In genomic region chr2:45653125-45653524, GRCh38 we compare ENCODE assay signal across 9 cellular contexts. TPM values are rescaled to one million over a fixed set of nuclear protein-coding genes. Genes with fewer than 3 reads are reported as not detected.
A peak's percentile ranks its signal among the peaks of the same experiment; 100 is the strongest.
DNase-seq lines count a peak whose midpoint lies in the region; ATAC-seq and TF ChIP-seq lines count a peak whose summit lies in the region.
"Had no signal": no experiment of that assay in that cellular context is flagged by ENCODE, and none has a peak within 500 bp of the region (broad histone marks: within the 10 kb centered on the region; RNA-seq: fewer than 3 reads in every experiment).

No MANE protein-coding gene starts in this region.

- no peak for ATAC-seq in stimulated activated memory B cell treated with anti-CD40 and anti-IgM and Interleukin-4, amounts not matched to agents 10 μg/mL and 1 μg/mL and 100 μg/mL, for 72 hours

- TF ChIP-seq CTCF in glutamatergic neuron (IDR thresholded peaks at IDR 0.05; ENCODE audit: partially characterized antibody, unreplicated experiment): no peak

- peaks cover 29% of the 10 kb centered on the region for H3K27me3 Mint-ChIP-seq in T-helper 1 cell treated with Interleukin-12 subunit alpha and Interleukin-12 subunit beta and Interleukin-4 antibody, amounts not matched to agents 30 μg/mL and 1 μg/mL, for 36 hours (ENCODE audit: low read depth)
- peaks cover 3% of the 10 kb centered on the region for H3K27me3 Mint-ChIP-seq in activated CD4-positive, alpha-beta memory T cell treated with anti-CD3 and anti-CD28 coated beads, Interleukin-2, amount 10 ng/mL, durations not matched to agents 7 days and 5 days
- peaks cover 6% of the 10 kb centered on the region for H3K27me3 Mint-ChIP-seq in glutamatergic neuron (ENCODE audit: unreplicated experiment)
- H3K27me3 Mint-ChIP-seq in stimulated activated memory B cell treated with anti-CD40 and anti-IgM and Interleukin-4, amounts not matched to agents 10 μg/mL and 1 μg/mL and 100 μg/mL, for 72 hours: no peaks in the 10 kb centered on the region

- H3K4me1 Mint-ChIP-seq in T-helper 1 cell treated with Interleukin-12 subunit alpha and Interleukin-12 subunit beta and Interleukin-4 antibody, amounts not matched to agents 30 μg/mL and 1 μg/mL, for 36 hours (ENCODE audit: low read depth): peaks cover 27% of the 10 kb centered on the region
- peaks cover 29% of the 10 kb centered on the region for H3K4me1 Mint-ChIP-seq in activated CD4-positive, alpha-beta memory T cell treated with anti-CD3 and anti-CD28 coated beads, Interleukin-2, amount 10 ng/mL, durations not matched to agents 7 days and 5 days
- H3K4me1 Mint-ChIP-seq in glutamatergic neuron (ENCODE audit: low read depth, unreplicated experiment): peaks cover 19% of the 10 kb centered on the region
- H3K4me1 Mint-ChIP-seq in stimulated activated memory B cell treated with anti-CD40 and anti-IgM and Interleukin-4, amounts not matched to agents 10 μg/mL and 1 μg/mL and 100 μg/mL, for 72 hours: peaks cover 44% of the 10 kb centered on the region

- DNase-seq in T-helper 1 cell (no peak), glutamatergic neuron (no peak), 8988T (no peak), NCI-H526 treated with DMSO at 0.1 percent for 48 hours (lab: John Stamatoyannopoulos, UW) (no peak), Kasumi-1 (lab: John Stamatoyannopoulos, UW) (no peak)
- DNase-seq in activated CD4-positive, alpha-beta memory T cell treated with anti-CD3 and anti-CD28 coated beads, Interleukin-2, amount 10 ng/mL, durations not matched to agents 7 days and 5 days: no peak
- DNase-seq: NCI-H187 had no signal

- H3K36me3 Mint-ChIP-seq in T-helper 1 cell treated with Interleukin-12 subunit alpha and Interleukin-12 subunit beta and Interleukin-4 antibody, amounts not matched to agents 30 μg/mL and 1 μg/mL, for 36 hours (ENCODE audit: low read depth): peaks cover 8% of the 10 kb centered on the region
- H3K36me3 Mint-ChIP-seq in activated CD4-positive, alpha-beta memory T cell treated with anti-CD3 and anti-CD28 coated beads, Interleukin-2, amount 10 ng/mL, durations not matched to agents 7 days and 5 days (ENCODE audit: low read depth): peaks cover 13% of the 10 kb centered on the region
- no peaks in the 10 kb centered on the region for H3K36me3 Mint-ChIP-seq in glutamatergic neuron (ENCODE audit: unreplicated experiment)
- H3K36me3 Mint-ChIP-seq in stimulated activated memory B cell treated with anti-CD40 and anti-IgM and Interleukin-4, amounts not matched to agents 10 μg/mL and 1 μg/mL and 100 μg/mL, for 72 hours: no peaks in the 10 kb centered on the region

- peak overlapping the region; percentile 70 for H3K27ac Mint-ChIP-seq in T-helper 1 cell treated with Interleukin-12 subunit alpha and Interleukin-12 subunit beta and Interleukin-4 antibody, amounts not matched to agents 30 μg/mL and 1 μg/mL, for 36 hours
- H3K27ac Mint-ChIP-seq in activated CD4-positive, alpha-beta memory T cell treated with anti-CD3 and anti-CD28 coated beads, Interleukin-2, amount 10 ng/mL, durations not matched to agents 7 days and 5 days: no peak overlapping the region
- H3K27ac Mint-ChIP-seq in glutamatergic neuron (ENCODE audit: unreplicated experiment): peak overlapping the region; percentile 89
- no peak overlapping the region for H3K27ac Mint-ChIP-seq in stimulated activated memory B cell treated with anti-CD40 and anti-IgM and Interleukin-4, amounts not matched to agents 10 μg/mL and 1 μg/mL and 100 μg/mL, for 72 hours

- no peaks in the 10 kb centered on the region for H3K9me3 Mint-ChIP-seq in T-helper 1 cell treated with Interleukin-12 subunit alpha and Interleukin-12 subunit beta and Interleukin-4 antibody, amounts not matched to agents 30 μg/mL and 1 μg/mL, for 36 hours
- H3K9me3 Mint-ChIP-seq in activated CD4-positive, alpha-beta memory T cell treated with anti-CD3 and anti-CD28 coated beads, Interleukin-2, amount 10 ng/mL, durations not matched to agents 7 days and 5 days: no peaks in the 10 kb centered on the region
- peaks cover 15% of the 10 kb centered on the region for H3K9me3 Mint-ChIP-seq in glutamatergic neuron (ENCODE audit: unreplicated experiment)
- no peaks in the 10 kb centered on the region for H3K9me3 Mint-ChIP-seq in stimulated activated memory B cell treated with anti-CD40 and anti-IgM and Interleukin-4, amounts not matched to agents 10 μg/mL and 1 μg/mL and 100 μg/mL, for 72 hours

- POLR2A ChIA-PET in activated CD4-positive, alpha-beta memory T cell treated with anti-CD3 and anti-CD28 coated beads, Interleukin-2, amount 10 ng/mL, durations not matched to agents 7 days and 5 days (lab: Charles Lee): no interaction called here

- peak overlapping the region; percentile 80 for H3K4me3 Mint-ChIP-seq in T-helper 1 cell treated with Interleukin-12 subunit alpha and Interleukin-12 subunit beta and Interleukin-4 antibody, amounts not matched to agents 30 μg/mL and 1 μg/mL, for 36 hours
- H3K4me3 Mint-ChIP-seq in activated CD4-positive, alpha-beta memory T cell treated with anti-CD3 and anti-CD28 coated beads, Interleukin-2, amount 10 ng/mL, durations not matched to agents 7 days and 5 days: peak overlapping the region; percentile 74
- peak overlapping the region; percentile 98 for H3K4me3 Mint-ChIP-seq in glutamatergic neuron (ENCODE audit: unreplicated experiment)
- peak overlapping the region; percentile 82 for H3K4me3 Mint-ChIP-seq in stimulated activated memory B cell treated with anti-CD40 and anti-IgM and Interleukin-4, amounts not matched to agents 10 μg/mL and 1 μg/mL and 100 μg/mL, for 72 hours

- CTCF ChIA-PET in activated CD4-positive, alpha-beta memory T cell treated with anti-CD3 and anti-CD28 coated beads, Interleukin-2, amount 10 ng/mL, durations not matched to agents 7 days and 5 days (lab: Charles Lee): interaction anchor here (1.1 to 2.9 kb wide), 4 partner anchors 9 to 283 kb away, joined by 3 to 11 read pairs (median 4); no protein-coding TSS in a partner anchor

RNA-seq across cellular contexts. Expression of gene PRKCE, which starts 1.6 kb away (rescaled TPM):
- 10 to 100 TPM; 20.6 to 23.3 TPM for total RNA-seq in activated CD4-positive, alpha-beta memory T cell treated with anti-CD3 and anti-CD28 coated beads, Interleukin-2, amount 10 ng/mL, durations not matched to agents 7 days and 5 days
- total RNA-seq in glutamatergic neuron (ENCODE audit: unreplicated experiment): 74.8 TPM

RNA-seq across cellular contexts. Expression of gene SRBD1, which starts 42.1 kb away (rescaled TPM):
- 10 to 100 TPM; 18.1 to 18.9 TPM for total RNA-seq in activated CD4-positive, alpha-beta memory T cell treated with anti-CD3 and anti-CD28 coated beads, Interleukin-2, amount 10 ng/mL, durations not matched to agents 7 days and 5 days
- total RNA-seq in glutamatergic neuron (ENCODE audit: unreplicated experiment): 16.1 TPM

Comparison
In these comparisons a context has a peak if more than half of its experiments do, and no peak if none do; other contexts are left out.
1. H3K27ac Mint-ChIP-seq: peak in T-helper 1 cell treated with Interleukin-12 subunit alpha and Interleukin-12 subunit beta and Interleukin-4 antibody, amounts not matched to agents 30 μg/mL and 1 μg/mL, for 36 hours (single experiment) and glutamatergic neuron (single experiment); none in activated CD4-positive, alpha-beta memory T cell treated with anti-CD3 and anti-CD28 coated beads, Interleukin-2, amount 10 ng/mL, durations not matched to agents 7 days and 5 days (single experiment) and stimulated activated memory B cell treated with anti-CD40 and anti-IgM and Interleukin-4, amounts not matched to agents 10 μg/mL and 1 μg/mL and 100 μg/mL, for 72 hours (single experiment).
2. Peak in every context shown above with its lines, with median percentiles within 50 percentile points of each other: H3K4me3 Mint-ChIP-seq.